In genomic region chr14:33676135-33676566, GRCh38 we compare ENCODE assay signal across 8 cellular contexts.
DNase-seq lines count a peak whose midpoint lies in the region; ATAC-seq, FAIRE-seq and TF ChIP-seq lines count a peak whose summit lies in the region.

No MANE protein-coding gene starts in this region.

- peak; percentile 56 for TF ChIP-seq CTCF in AG10803 (conservative IDR thresholded peaks at IDR 0.05; ENCODE audit: low read length)

- no peak overlapping the region for H3K23ac ChIP-seq in mesenchymal stem cell (ENCODE audit: low read length in 2 of 2)

- TF ChIP-seq POLR2A in GM12892 (IDR thresholded peaks at IDR 0.05; ENCODE audit: low read depth, low read length): no peak

- H3K4me2 ChIP-seq in GM23248 (ENCODE audit: unreplicated experiment) (peak overlapping the region; percentile 35), mesenchymal stem cell (ENCODE audit: low read length, poor library complexity, severe bottlenecking) (peak overlapping the region; percentile 20)

- FAIRE-seq in GM12892 (lab: Jason Lieb, UNC): no peak

- H3K4me3 ChIP-seq in AG10803 (ENCODE audit: low read length) (no peak overlapping the region), GM23248 (no peak overlapping the region), mesenchymal stem cell (ENCODE audit: insufficient read depth in 1 of 2, low read depth in 1 of 2, low read length in 2 of 2) (no peak overlapping the region)

- H3K9me2 ChIP-seq in GM23248 (ENCODE audit: insufficient read depth): no peaks in the 10 kb centered on the region

- no peak overlapping the region for H2BK5ac ChIP-seq in mesenchymal stem cell (ENCODE audit: low read depth, low read length, poor library complexity, severe bottlenecking)

- in situ Hi-C loops in GM23248 (cut with MboI): no loop called here

- H2BK120ac ChIP-seq in mesenchymal stem cell (ENCODE audit: low read depth, low read length): no peak overlapping the region

- H3K14ac ChIP-seq in mesenchymal stem cell (ENCODE audit: low read length in 2 of 2): no peak overlapping the region

- H3K27me3 ChIP-seq in GM23248 (replicated peaks; ENCODE audit: insufficient read depth) (no peaks in the 10 kb centered on the region), mesenchymal stem cell (ENCODE audit: control insufficient read depth in 1 of 2, insufficient read depth in 1 of 2, low read length in 2 of 2) (no peaks in the 10 kb centered on the region)

- no peaks in the 10 kb centered on the region for H3K79me1 ChIP-seq in mesenchymal stem cell (replicated peaks; ENCODE audit: low read length, poor library complexity, severe bottlenecking)

- peaks cover 16% of the 10 kb centered on the region for H3F3A ChIP-seq in GM23248 (ENCODE audit: insufficient read depth)

- DNase-seq in AG10803 (ENCODE audit: low read depth): no peak
- peak; percentile 66 for DNase-seq in GM23248
- DNase-seq in NCI-H69 (lab: John Stamatoyannopoulos, UW): peak; percentile 57
- peak; percentile 44 for DNase-seq in dermis blood vessel endothelial cell
- peak; percentile 49 for DNase-seq in mesenchymal stem cell
- no peak for DNase-seq in GM12892 (ENCODE audit: insufficient read length)

- H3K18ac ChIP-seq in mesenchymal stem cell (ENCODE audit: low read depth in 1 of 2, low read length in 2 of 2): no peak overlapping the region

- peak overlapping the region in 1 of 2 experiments; percentile 57 for H2BK12ac ChIP-seq in mesenchymal stem cell (ENCODE audit: low read length in 2 of 2)

- H4K91ac ChIP-seq in mesenchymal stem cell (ENCODE audit: low read length): no peak overlapping the region

- no peak overlapping the region for H3K4ac ChIP-seq in mesenchymal stem cell (ENCODE audit: low read depth in 1 of 2, low read length in 2 of 2)

- H3K9me3 ChIP-seq in GM23248 (ENCODE audit: low read depth) (no peaks in the 10 kb centered on the region), mesenchymal stem cell (ENCODE audit: control insufficient read depth, low read length) (no peaks in the 10 kb centered on the region)

- no peaks in the 10 kb centered on the region for H3K36me3 ChIP-seq in GM23248 (ENCODE audit: low read depth)
- no peaks in the 10 kb centered on the region for H3K36me3 ChIP-seq in mesenchymal stem cell (ENCODE audit: control insufficient read depth in 1 of 2, insufficient read depth in 2 of 2, low read depth in 1 of 2, low read length in 2 of 2)

- H3K4me1 ChIP-seq in GM23248 (ENCODE audit: insufficient read depth) (peaks cover 33% of the 10 kb centered on the region), mesenchymal stem cell (ENCODE audit: control insufficient read depth, insufficient read depth, low read depth, low read length) (peaks cover 4% of the 10 kb centered on the region)

- H3K79me2 ChIP-seq in GM23248 (ENCODE audit: insufficient read depth): no peaks in the 10 kb centered on the region

- peak overlapping the region; percentile 54 for H2AFZ ChIP-seq in GM23248
- H2AFZ ChIP-seq in mesenchymal stem cell (ENCODE audit: low read depth, low read length): no peak overlapping the region

- H2AK5ac ChIP-seq in mesenchymal stem cell (ENCODE audit: low read length, severe bottlenecking): no peak overlapping the region

- H3K9ac ChIP-seq in GM23248 (no peak overlapping the region; the same call in 1 of the 2 replicates), mesenchymal stem cell (ENCODE audit: low read length) (peak overlapping the region; percentile 53)

- no peaks in the 10 kb centered on the region for H4K20me1 ChIP-seq in GM23248 (ENCODE audit: insufficient read depth)

- WGBS in GM23248 (ENCODE audit: low coverage in 1 of 2, low lambda C conversion rate in 2 of 2, missing lambda C conversion rate in 2 of 2), 2 experiments: 24 to 32% methylated on average over 7 of the region's 7 CpGs
- 38% methylated on average over 7 of the region's 7 CpGs for WGBS in mesenchymal stem cell

- no peak for ATAC-seq in HG03139 (IDR thresholded peaks at IDR 0.05; ENCODE audit: unreplicated experiment)
- ATAC-seq in GM21526 (IDR thresholded peaks at IDR 0.05; ENCODE audit: low FRiP score, unreplicated experiment): no peak

- no peak overlapping the region for H3K27ac ChIP-seq in GM23248
- H3K27ac ChIP-seq in mesenchymal stem cell (ENCODE audit: low read length, poor library complexity, severe bottlenecking): no peak overlapping the region

- H2BK15ac ChIP-seq in mesenchymal stem cell (ENCODE audit: low read depth, poor library complexity, severe bottlenecking): no peak overlapping the region

- H4K8ac ChIP-seq in mesenchymal stem cell (ENCODE audit: low read length): peak overlapping the region; percentile 87

Comparison
In these comparisons a context has a peak if more than half of its experiments do, and no peak if none do; other contexts are left out.
1. DNase-seq: peak in GM23248 (single experiment), NCI-H69 (single experiment), dermis blood vessel endothelial cell (single experiment) and mesenchymal stem cell (single experiment); none in AG10803 (single experiment) and GM12892 (single experiment).